In genomic region chr1:154445040-154445472, GRCh38 we compare ENCODE assay signal across 9 cellular contexts. TPM values are rescaled to one million over a fixed set of nuclear protein-coding genes. Genes with fewer than 3 reads are reported as not detected.
A peak's percentile ranks its signal among the peaks of the same experiment; 100 is the strongest.
DNase-seq lines count a peak whose midpoint lies in the region; ATAC-seq and TF ChIP-seq lines count a peak whose summit lies in the region.
"Had no signal": no experiment of that assay in that cellular context is flagged by ENCODE, and none has a peak within 500 bp of the region (broad histone marks: within the 10 kb centered on the region; RNA-seq: fewer than 3 reads in every experiment).

No MANE protein-coding gene starts in this region.

- H3K27me3 ChIP-seq in brain microvascular endothelial cell (replicated peaks) (no peaks in the 10 kb centered on the region), suprapubic skin (no peaks in the 10 kb centered on the region)

- ATAC-seq in GM21576 (IDR thresholded peaks at IDR 0.05; ENCODE audit: unreplicated experiment): no peak

- H3K36me3 ChIP-seq in brain microvascular endothelial cell (replicated peaks): no peaks in the 10 kb centered on the region
- peaks cover 52% of the 10 kb centered on the region for H3K36me3 ChIP-seq in suprapubic skin

- intact Hi-C loops in activated naive CD4-positive, alpha-beta T cell treated with anti-CD3 and anti-CD28 coated beads for 36 hours (cut with micrococcal nuclease): no loop called here

- H3K27ac Mint-ChIP-seq in activated naive CD4-positive, alpha-beta T cell treated with anti-CD3 and anti-CD28 coated beads for 36 hours: peak overlapping the region; percentile 56
- H3K27ac Mint-ChIP-seq: activated B cell treated with CpG ODN at 0.5 μM for 24 hours had no signal

- TF ChIP-seq EP300 in suprapubic skin (IDR thresholded peaks at IDR 0.05): no peak

- H3K9me3 ChIP-seq in suprapubic skin: no peaks in the 10 kb centered on the region

- no peak for TF ChIP-seq CTCF in brain microvascular endothelial cell (IDR thresholded peaks at IDR 0.05; ENCODE audit: low read depth, low read length, missing control alignments)
- TF ChIP-seq CTCF in suprapubic skin (IDR thresholded peaks at IDR 0.05): no peak

- peaks cover 52% of the 10 kb centered on the region for H3K4me1 Mint-ChIP-seq in activated naive CD4-positive, alpha-beta T cell treated with anti-CD3 and anti-CD28 coated beads for 36 hours (ENCODE audit: low read depth)

- CTCF ChIA-PET in activated naive CD4-positive, alpha-beta T cell treated with anti-CD3 and anti-CD28 coated beads for 36 hours (lab: Charles Lee): interaction anchor here (1.1 to 1.8 kb wide), 5 partner anchors 15 to 42 kb away, joined by 3 to 4 read pairs (median 3); no protein-coding TSS in a partner anchor

- H3K27me3 Mint-ChIP-seq in activated naive CD4-positive, alpha-beta T cell treated with anti-CD3 and anti-CD28 coated beads for 36 hours (ENCODE audit: low read depth): no peaks in the 10 kb centered on the region
- H3K27me3 Mint-ChIP-seq: activated B cell treated with CpG ODN at 0.5 μM for 24 hours had no signal

- H3K4me3 ChIP-seq in Jurkat, Clone E6-1 (ENCODE audit: low read length): no peak overlapping the region
- H3K4me3 ChIP-seq in brain microvascular endothelial cell (ENCODE audit: low read depth, low read length) (no peak overlapping the region), suprapubic skin (no peak overlapping the region)

- H3K27ac ChIP-seq in brain microvascular endothelial cell (no peak overlapping the region), suprapubic skin (peak overlapping the region; percentile 14)

- 69% methylated on average over 7 of the region's 7 CpGs for WGBS in suprapubic skin

- H3K4me1 ChIP-seq in suprapubic skin: no peaks in the 10 kb centered on the region

- TF ChIP-seq POLR2A in suprapubic skin (IDR thresholded peaks at IDR 0.05): no peak

- peak; percentile 56 for DNase-seq in activated naive CD4-positive, alpha-beta T cell treated with anti-CD3 and anti-CD28 coated beads for 36 hours
- DNase-seq in activated naive CD4-positive, alpha-beta T cell treated with anti-CD3 and anti-CD28 coated beads, Interleukin-2, amount 50 U/mL, for 16 hours: no peak
- DNase-seq in Jurkat, Clone E6-1 (ENCODE audit: low read depth, low spot score): peak; percentile 19
- DNase-seq in brain microvascular endothelial cell (peak; percentile 62), suprapubic skin (ENCODE audit: low spot score in 2 of 2) (no peak), GOT3 (lab: John Stamatoyannopoulos, UW) (no peak), G401 (ENCODE audit: low spot score) (no peak)
- DNase-seq: activated B cell treated with CpG ODN at 0.5 μM for 24 hours had no signal

- H3K4me3 Mint-ChIP-seq in activated naive CD4-positive, alpha-beta T cell treated with anti-CD3 and anti-CD28 coated beads for 36 hours: no peak overlapping the region
- H3K4me3 Mint-ChIP-seq: activated B cell treated with CpG ODN at 0.5 μM for 24 hours had no signal

- no peaks in the 10 kb centered on the region for H3K9me3 Mint-ChIP-seq in activated naive CD4-positive, alpha-beta T cell treated with anti-CD3 and anti-CD28 coated beads for 36 hours
- H3K9me3 Mint-ChIP-seq: activated B cell treated with CpG ODN at 0.5 μM for 24 hours had no signal

- in situ Hi-C loops in brain microvascular endothelial cell (cut with HindIII; ENCODE audit: low pct_ligation_motif_present, low sequenced_read_pairs) (no loop called here), G401 (cut with HindIII; ENCODE audit: low sequenced_read_pairs) (no loop called here)

- H3K36me3 Mint-ChIP-seq in activated naive CD4-positive, alpha-beta T cell treated with anti-CD3 and anti-CD28 coated beads for 36 hours (ENCODE audit: low read depth): peaks cover 24% of the 10 kb centered on the region

RNA-seq across cellular contexts. Expression of gene IL6R, which starts 39.9 kb away (rescaled TPM):
- 10 to 100 TPM; 17.3 to 25.9 TPM for total RNA-seq in activated naive CD4-positive, alpha-beta T cell treated with anti-CD3 and anti-CD28 coated beads for 36 hours
- not detected for polyA plus RNA-seq in Jurkat, Clone E6-1 (2012; ENCODE audit: insufficient read depth, insufficient read length)
- 10 to 100 TPM; 16.1 to 22.9 (median 20.8) TPM for total RNA-seq in suprapubic skin
- 4.7 and 44.7 TPM in 2 replicates for total RNA-seq in G401 (2014; rRNA removed; shearing (Covaris generic))

RNA-seq across cellular contexts. Expression of gene TDRD10, which starts 57.0 kb away (rescaled TPM):
- total RNA-seq in activated naive CD4-positive, alpha-beta T cell treated with anti-CD3 and anti-CD28 coated beads for 36 hours: not detected
- polyA plus RNA-seq in Jurkat, Clone E6-1 (2012; ENCODE audit: insufficient read depth, insufficient read length): not detected
- total RNA-seq in suprapubic skin: 1 to 10 TPM in 3 of 4 donors, under 1 TPM in 1; 0.72 to 2.6 (median 2.0) TPM
- total RNA-seq in G401 (2014; rRNA removed; shearing (Covaris generic)): 0.17 TPM in 1 of 2 replicates, not detected in the other
- total RNA-seq: activated B cell treated with CpG ODN at 0.5 μM for 24 hours had no signal

RNA-seq across cellular contexts. Expression of gene SHE, which starts 57.2 kb away (rescaled TPM):
- not detected for total RNA-seq in activated naive CD4-positive, alpha-beta T cell treated with anti-CD3 and anti-CD28 coated beads for 36 hours
- not detected for polyA plus RNA-seq in Jurkat, Clone E6-1 (2012; ENCODE audit: insufficient read depth, insufficient read length)
- 1 to 10 TPM; 2.0 to 7.3 (median 4.8) TPM for total RNA-seq in suprapubic skin
- not detected in 2 replicates for total RNA-seq in G401 (2014; rRNA removed; shearing (Covaris generic))

Comparison
In these comparisons a context has a peak if more than half of its experiments do, and no peak if none do; other contexts are left out.
1. DNase-seq: peak in activated naive CD4-positive, alpha-beta T cell treated with anti-CD3 and anti-CD28 coated beads for 36 hours (single experiment), Jurkat, Clone E6-1 (single experiment) and brain microvascular endothelial cell (single experiment); none in activated naive CD4-positive, alpha-beta T cell treated with anti-CD3 and anti-CD28 coated beads, Interleukin-2, amount 50 U/mL, for 16 hours (single experiment), suprapubic skin (0 of 2), GOT3 (single experiment) and G401 (single experiment).